11 cellular contexts compared by ENCODE assay signal in the genomic region with DNA sequence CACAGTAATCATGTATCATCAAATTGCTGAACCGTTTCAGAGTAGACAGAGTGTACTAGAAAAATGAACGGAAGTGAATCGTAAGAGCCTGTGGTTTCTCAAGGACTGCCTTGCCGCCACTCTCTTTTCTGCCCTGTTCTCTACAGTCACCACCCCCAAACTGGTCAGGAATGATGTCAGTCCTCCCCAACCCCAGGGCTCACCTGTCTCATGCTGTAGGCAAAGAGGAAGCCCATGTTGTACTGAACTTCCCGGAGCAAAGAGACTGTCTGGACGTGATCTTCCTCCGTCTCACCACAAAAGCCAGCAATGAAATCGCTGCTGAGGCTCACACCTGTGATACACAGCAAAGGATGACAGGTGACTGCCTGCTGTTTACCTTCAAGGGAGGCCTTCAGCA. TPM values are rescaled to one million over a fixed set of nuclear protein-coding genes. Genes with fewer than 3 reads are reported as not detected.
DNase-seq lines count a peak whose midpoint lies in the region; TF ChIP-seq lines count a peak whose summit lies in the region.
"Had no signal": no experiment of that assay in that cellular context is flagged by ENCODE, and none has a peak within 500 bp of the region (broad histone marks: within the 10 kb centered on the region; RNA-seq: fewer than 3 reads in every experiment).

No MANE protein-coding gene starts in this region.

- peaks cover 15% of the 10 kb centered on the region for H3K36me3 ChIP-seq in CD4-positive, alpha-beta memory T cell (ENCODE audit: insufficient read depth, low read length)
- H3K36me3 ChIP-seq in Peyer's patch (peaks cover 0 to 76% (median 0%) of the 10 kb centered on the region in 3 donors), Karpas-422 (ENCODE audit: insufficient read depth, low read length) (peaks cover 58% of the 10 kb centered on the region), HAP-1 (replicated peaks) (peaks cover 63% of the 10 kb centered on the region), SJCRH30 (peaks cover 59% of the 10 kb centered on the region)

- H3K36me3 Mint-ChIP-seq in CD4-positive, alpha-beta memory T cell: peaks cover 30 to 63% of the 10 kb centered on the region in 2 donors

- intact Hi-C loops in CD4-positive, alpha-beta memory T cell (cut with micrococcal nuclease): loop anchor here (2.0 kb wide), 2 partner anchors 31 to 73 kb away; partner anchors contain the start of genes CDK5RAP1 and SNTA1

- no peaks in the 10 kb centered on the region for H3K9me3 Mint-ChIP-seq in CD4-positive, alpha-beta memory T cell

- H3K79me2 ChIP-seq in Karpas-422 (ENCODE audit: low read length): peaks cover 2% of the 10 kb centered on the region; the same call in 1 of the 2 replicates
- H3K79me2 ChIP-seq: hepatocyte had no signal

- TF ChIP-seq CTCF in Peyer's patch (IDR thresholded peaks at IDR 0.05): no peak

- CTCF ChIA-PET in CD4-positive, alpha-beta memory T cell (lab: Charles Lee; ENCODE audit: partially characterized antibody): no interaction called here

- no peaks in the 10 kb centered on the region for H3K9me2 ChIP-seq in Karpas-422 (replicated peaks; ENCODE audit: insufficient read depth, low read length)

- peaks cover 34% of the 10 kb centered on the region for H3K4me1 ChIP-seq in CD4-positive, alpha-beta memory T cell (ENCODE audit: insufficient read depth, low read length)
- H3K4me1 ChIP-seq in Peyer's patch (peaks cover 0 to 11% (median 0%) of the 10 kb centered on the region in 4 donors), Karpas-422 (ENCODE audit: low read length) (no peaks in the 10 kb centered on the region), HAP-1 (no peaks in the 10 kb centered on the region), SJCRH30 (no peaks in the 10 kb centered on the region)

- in situ Hi-C loops in HAP-1 (cut with MboI; ENCODE audit: low sequenced_read_pairs): no loop called here

- no peak overlapping the region for H2AFZ ChIP-seq in Karpas-422 (ENCODE audit: low read length)
- H2AFZ ChIP-seq: hepatocyte had no signal

- H3K27me3 ChIP-seq in CD4-positive, alpha-beta memory T cell (ENCODE audit: insufficient read depth, low read length): no peaks in the 10 kb centered on the region
- no peaks in the 10 kb centered on the region for H3K27me3 ChIP-seq in Peyer's patch
- H3K27me3 ChIP-seq in Karpas-422 (ENCODE audit: low read length): no peaks in the 10 kb centered on the region
- no peaks in the 10 kb centered on the region for H3K27me3 ChIP-seq in HAP-1 (ENCODE audit: low read depth)
- H3K27me3 ChIP-seq in SJCRH30: no peaks in the 10 kb centered on the region
- H3K27me3 ChIP-seq: hepatocyte had no signal

- H3K4me3 Mint-ChIP-seq in CD4-positive, alpha-beta memory T cell: peak overlapping the region; percentile 27 to 84 (median 61)

- peak; percentile 82 to 96 (median 87) for DNase-seq in CD4-positive, alpha-beta memory T cell
- DNase-seq in Peyer's patch: peak in 2 of 3 donors; percentile 72 to 89
- DNase-seq in activated effector memory CD4-positive, alpha-beta T cell treated with anti-CD3 and anti-CD28 coated beads, Interleukin-2, amount 50 U/mL, for 16 hours: peak; percentile 82
- peak; percentile 6 to 19 (median 12) for DNase-seq in stimulated activated CD4-positive, alpha-beta T cell treated with anti-CD3 and anti-CD28 coated beads, Interleukin-12 subunit alpha, Interleukin-12 subunit beta, amount 100 ng/mL, for 48 hours (ENCODE audit: low read depth in 2 of 3, low spot score in 1 of 3)
- DNase-seq in Karpas-422: no peak
- no peak for DNase-seq in HAP-1 (ENCODE audit: low spot score in 2 of 2)
- DNase-seq in NAMALWA (ENCODE audit: low spot score): no peak
- no peak for DNase-seq in SJCRH30
- DNase-seq: DMS153, NCI-H1105 treated with DMSO at 0.1 percent for 48 hours had no signal

- H3K9me3 ChIP-seq in CD4-positive, alpha-beta memory T cell (ENCODE audit: control insufficient read depth in 1 of 2, low read length in 2 of 2): no peaks in the 10 kb centered on the region
- no peaks in the 10 kb centered on the region for H3K9me3 ChIP-seq in Peyer's patch
- no peaks in the 10 kb centered on the region for H3K9me3 ChIP-seq in Karpas-422 (ENCODE audit: low read length)
- no peaks in the 10 kb centered on the region for H3K9me3 ChIP-seq in HAP-1
- no peaks in the 10 kb centered on the region for H3K9me3 ChIP-seq in SJCRH30 (replicated peaks)

- H3K27ac Mint-ChIP-seq in CD4-positive, alpha-beta memory T cell: peak overlapping the region; percentile 88 to 99 (median 97)

- peak overlapping the region; percentile 70 for H3K27ac ChIP-seq in CD4-positive, alpha-beta memory T cell (ENCODE audit: low read depth, low read length)
- H3K27ac ChIP-seq in Peyer's patch (peak overlapping the region; percentile 77 to 89 (median 80)), Karpas-422 (ENCODE audit: low read length) (no peak overlapping the region), SJCRH30 (no peak overlapping the region)
- H3K27ac ChIP-seq: hepatocyte had no signal

- POLR2A ChIA-PET in CD4-positive, alpha-beta memory T cell (lab: Charles Lee; ENCODE audit: partially characterized antibody): interaction anchor here (1.0 kb wide), 1 partner anchor 19 kb away, joined by 3 read pairs; no protein-coding TSS in a partner anchor

- H3K4me1 Mint-ChIP-seq in CD4-positive, alpha-beta memory T cell: peaks cover 16 to 50% (median 33%) of the 10 kb centered on the region in 4 donors

- no peak overlapping the region for H3K4me2 ChIP-seq in Karpas-422 (ENCODE audit: low read depth, low read length, poor library complexity, severe bottlenecking)
- H3K4me2 ChIP-seq: hepatocyte had no signal

- H3K9ac ChIP-seq in Karpas-422 (ENCODE audit: low read length): no peak overlapping the region

- TF ChIP-seq POLR2A in Peyer's patch (IDR thresholded peaks at IDR 0.05): peak in 1 of 2 donors; percentile 34

- no peaks in the 10 kb centered on the region for H3K27me3 Mint-ChIP-seq in CD4-positive, alpha-beta memory T cell

- no peaks in the 10 kb centered on the region for H4K20me1 ChIP-seq in Karpas-422 (ENCODE audit: insufficient read depth, low read depth, low read length)

- no peak overlapping the region for H3K4me3 ChIP-seq in CD4-positive, alpha-beta memory T cell (ENCODE audit: low read length in 2 of 2)
- no peak overlapping the region for H3K4me3 ChIP-seq in Peyer's patch
- H3K4me3 ChIP-seq in Karpas-422 (ENCODE audit: low read length): no peak overlapping the region
- H3K4me3 ChIP-seq in HAP-1: no peak overlapping the region
- H3K4me3 ChIP-seq in SJCRH30: no peak overlapping the region
- H3K4me3 ChIP-seq: hepatocyte had no signal

RNA-seq across cellular contexts. Expression of gene CDK5RAP1, which starts 31.0 kb away (rescaled TPM):
- total RNA-seq in CD4-positive, alpha-beta memory T cell: 10 to 100 TPM; 50.9 to 51.8 TPM
- polyA plus RNA-seq in CD4-positive, alpha-beta memory T cell: 10 to 100 TPM; 39.8 to 41.8 TPM
- total RNA-seq in Peyer's patch: 10 to 100 TPM; 23.5 to 47.0 (median 30.9) TPM
- 30.7 and 32.5 TPM in 2 replicates for total RNA-seq in Karpas-422 (2014; rRNA removed; shearing (Covaris generic); ENCODE audit: low replicate concordance)
- 36.8 and 39.8 TPM in 2 replicates for total RNA-seq in SJCRH30 (2014; rRNA removed; shearing (Covaris generic))

Comparison
In these comparisons a context has a peak if more than half of its experiments do, and no peak if none do; other contexts are left out.
1. DNase-seq: peak in CD4-positive, alpha-beta memory T cell (5 of 5), Peyer's patch (2 of 3), activated effector memory CD4-positive, alpha-beta T cell treated with anti-CD3 and anti-CD28 coated beads, Interleukin-2, amount 50 U/mL, for 16 hours (single experiment) and stimulated activated CD4-positive, alpha-beta T cell treated with anti-CD3 and anti-CD28 coated beads, Interleukin-12 subunit alpha, Interleukin-12 subunit beta, amount 100 ng/mL, for 48 hours (3 of 3); none in Karpas-422 (single experiment), HAP-1 (0 of 2), NAMALWA (single experiment) and SJCRH30 (0 of 2).
2. H3K27ac ChIP-seq: peak in CD4-positive, alpha-beta memory T cell (single experiment) and Peyer's patch (4 of 4); none in Karpas-422 (single experiment) and SJCRH30 (single experiment).